ENCODE assay signal across 10 cellular contexts in the genomic region with DNA sequence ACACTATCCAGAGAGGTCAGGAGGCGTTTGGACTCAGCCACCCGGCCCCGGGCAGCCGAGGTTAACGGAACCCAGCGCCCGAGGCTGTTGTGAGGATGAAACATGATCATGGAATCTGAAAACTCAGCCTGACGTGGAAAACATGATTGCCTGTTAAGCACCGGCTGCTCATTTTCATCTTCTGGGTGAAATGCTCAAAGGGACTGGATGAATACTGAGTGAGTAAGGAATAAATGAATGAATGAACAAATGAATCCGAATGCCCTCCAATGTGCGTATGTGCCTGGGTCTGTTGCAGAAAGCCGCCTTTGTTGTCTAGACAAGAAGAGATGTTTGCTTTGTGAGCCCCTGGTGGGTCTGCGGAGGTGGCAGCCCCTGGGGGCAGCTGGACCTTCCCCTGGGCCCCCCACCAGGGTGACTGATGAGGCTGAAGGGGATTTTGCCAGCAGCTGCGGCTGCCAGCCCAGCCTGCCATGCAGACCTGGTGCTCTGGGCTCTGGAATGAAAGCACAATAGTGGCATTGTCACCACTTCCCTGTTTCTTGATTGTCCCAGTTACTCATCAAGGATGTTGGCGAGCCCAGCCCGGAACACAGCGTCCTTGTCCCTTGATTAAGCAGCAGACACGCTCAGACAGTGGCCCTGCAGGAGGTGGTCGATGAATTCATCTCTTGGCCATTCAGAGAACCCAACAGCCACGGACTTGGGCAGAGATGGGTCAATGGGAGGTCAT.
DNase-seq lines count a peak whose midpoint lies in the region; ATAC-seq lines count a peak whose summit lies in the region.
"Had no signal": no experiment of that assay in that cellular context is flagged by ENCODE, and none has a peak within 500 bp of the region (broad histone marks: within the 10 kb centered on the region; RNA-seq: fewer than 3 reads in every experiment).

No MANE protein-coding gene starts in this region.

- ATAC-seq in GM19455 (IDR thresholded peaks at IDR 0.05; ENCODE audit: unreplicated experiment): no peak
- ATAC-seq: effector memory CD8-positive, alpha-beta T cell had no signal

- intact Hi-C loops in cardiac septum (cut with DNase I): no loop called here

- DNase-seq in GM04503 (ENCODE audit: low read depth): peak; percentile 55
- DNase-seq in SW 1271 (lab: John Stamatoyannopoulos, UW): peak; percentile 73 to 90
- DNase-seq in cardiac septum (ENCODE audit: low spot score): peak; percentile 31
- peak; percentile 93 for DNase-seq in retina
- DNase-seq in AG08396 (ENCODE audit: low spot score): no peak
- no peak for DNase-seq in stimulated activated CD4-positive, alpha-beta T cell treated with anti-CD3 and anti-CD28 coated beads, Interleukin-4, amount 100 ng/mL, for 1 hour
- DNase-seq in activated CD4-positive, alpha-beta T cell treated with anti-CD3 and anti-CD28 coated beads for 1 hour: no peak
- DNase-seq: effector memory CD8-positive, alpha-beta T cell; NCI-H446 had no signal

Comparison
In these comparisons a context has a peak if more than half of its experiments do, and no peak if none do; other contexts are left out.
1. DNase-seq: peak in GM04503 (single experiment), SW 1271 (2 of 2), cardiac septum (single experiment) and retina (single experiment); none in AG08396 (single experiment), stimulated activated CD4-positive, alpha-beta T cell treated with anti-CD3 and anti-CD28 coated beads, Interleukin-4, amount 100 ng/mL, for 1 hour (single experiment) and activated CD4-positive, alpha-beta T cell treated with anti-CD3 and anti-CD28 coated beads for 1 hour (single experiment).